11 cellular contexts compared by ENCODE assay signal in the genomic region with DNA sequence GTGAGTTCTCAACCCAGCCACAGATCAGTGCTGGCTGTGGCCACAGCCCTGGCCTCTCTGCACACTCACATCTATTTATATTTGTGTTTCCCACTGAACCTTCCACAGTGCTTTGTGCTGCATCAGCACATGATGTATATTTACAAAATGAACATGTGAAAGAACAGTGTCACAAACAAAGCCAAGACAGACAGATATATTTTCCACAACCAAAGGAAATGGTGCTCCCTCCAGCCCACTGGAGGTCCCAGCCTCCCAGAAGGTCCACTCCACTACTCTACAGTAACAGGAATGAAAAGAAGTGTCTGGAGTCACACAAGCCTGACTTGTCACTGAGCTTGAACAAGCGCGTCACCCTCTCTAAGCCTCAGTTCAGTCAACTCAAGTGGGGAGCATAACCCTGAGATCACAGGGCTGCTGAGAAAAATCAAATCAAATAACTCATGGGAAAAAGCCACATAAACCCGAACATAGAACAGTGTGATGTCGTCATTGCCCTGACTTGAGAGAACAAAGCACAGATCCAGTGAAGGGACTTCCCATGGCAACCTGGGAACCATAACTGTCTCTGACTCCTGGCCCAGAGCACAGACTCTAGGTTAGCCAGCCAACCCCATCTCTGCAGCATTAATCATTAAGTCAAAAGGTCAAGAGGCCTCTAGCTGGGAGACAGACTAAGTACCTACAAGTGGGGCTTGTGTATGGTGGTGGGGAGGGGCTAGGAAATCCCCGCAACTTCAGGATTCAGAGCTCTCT.
DNase-seq lines count a peak whose midpoint lies in the region; ATAC-seq, FAIRE-seq and TF ChIP-seq lines count a peak whose summit lies in the region.
"Had no signal": no experiment of that assay in that cellular context is flagged by ENCODE, and none has a peak within 500 bp of the region (broad histone marks: within the 10 kb centered on the region; RNA-seq: fewer than 3 reads in every experiment).

No MANE protein-coding gene starts in this region.

- intact Hi-C loops in mucosa of descending colon (cut with DNase I, micrococcal nuclease): no loop called here
- intact Hi-C loops in colonic mucosa (cut with DNase I): no loop called here

- H3K4me3 ChIP-seq in bronchial epithelial cell (ENCODE audit: low read depth, low read length): no peak overlapping the region
- H3K4me3 ChIP-seq in mucosa of descending colon: no peak overlapping the region
- no peak overlapping the region for H3K4me3 ChIP-seq in colonic mucosa

- H3K27me3 ChIP-seq in bronchial epithelial cell (ENCODE audit: control insufficient read depth, insufficient read depth, low read length): no peaks in the 10 kb centered on the region
- H3K27me3 ChIP-seq in colonic mucosa: no peaks in the 10 kb centered on the region

- TF ChIP-seq CTCF in bronchial epithelial cell (IDR thresholded peaks at IDR 0.05; ENCODE audit: insufficient read depth, low read length, severe bottlenecking): no peak
- TF ChIP-seq CTCF in mucosa of descending colon (IDR thresholded peaks at IDR 0.05): no peak
- TF ChIP-seq CTCF in colonic mucosa (IDR thresholded peaks at IDR 0.05): no peak

- H3K36me3 ChIP-seq in bronchial epithelial cell (ENCODE audit: control insufficient read depth, insufficient read depth, low read length) (no peaks in the 10 kb centered on the region), mucosa of descending colon (ENCODE audit: low read depth) (no peaks in the 10 kb centered on the region), colonic mucosa (no peaks in the 10 kb centered on the region)

- H3K9me3 ChIP-seq in mucosa of descending colon (no peaks in the 10 kb centered on the region), colonic mucosa (no peaks in the 10 kb centered on the region)

- ATAC-seq in mucosa of descending colon (peak; percentile 52), HG02798 (IDR thresholded peaks at IDR 0.05; ENCODE audit: poor library complexity, unreplicated experiment) (no peak), GM21619 (IDR thresholded peaks at IDR 0.05; ENCODE audit: unreplicated experiment) (no peak)
- ATAC-seq: activated CD8-positive, alpha-beta T cell treated with anti-CD3 and anti-CD28 coated beads, Interleukin-2, amount 10 ng/mL, durations not matched to agents 7 days and 5 days; esophagus mucosa had no signal

- H3K27ac ChIP-seq in colonic mucosa: no peak overlapping the region

- no peaks in the 10 kb centered on the region for H3K4me1 ChIP-seq in mucosa of descending colon (ENCODE audit: low read depth)
- H3K4me1 ChIP-seq in colonic mucosa: no peaks in the 10 kb centered on the region

- H3K9ac ChIP-seq in colonic mucosa (ENCODE audit: low read depth in 2 of 2, low read length in 2 of 2): no peak overlapping the region

- in situ Hi-C loops in Caki2 (cut with HindIII; ENCODE audit: low pct_unique_long_range_greater_than_20kb, low sequenced_read_pairs): no loop called here

- no peak for FAIRE-seq in bronchial epithelial cell (lab: Jason Lieb, UNC)

- DNase-seq in Caki2 (ENCODE audit: low read depth) (peak; percentile 98), M059J (ENCODE audit: low read depth) (peak; percentile 71), bronchial epithelial cell (ENCODE audit: low read depth) (peak; percentile 10), mucosa of descending colon (no peak), colonic mucosa (no peak), AG08395 (ENCODE audit: low spot score) (no peak)
- DNase-seq: activated CD8-positive, alpha-beta T cell treated with anti-CD3 and anti-CD28 coated beads, Interleukin-2, amount 10 ng/mL, durations not matched to agents 7 days and 5 days; NCI-H1105 treated with DMSO at 0.1 percent for 48 hours had no signal

Comparison
In these comparisons a context has a peak if more than half of its experiments do, and no peak if none do; other contexts are left out.
1. DNase-seq: peak in Caki2 (single experiment), M059J (single experiment) and bronchial epithelial cell (single experiment); none in mucosa of descending colon (0 of 3), colonic mucosa (single experiment) and AG08395 (single experiment).